In the genomic region with DNA sequence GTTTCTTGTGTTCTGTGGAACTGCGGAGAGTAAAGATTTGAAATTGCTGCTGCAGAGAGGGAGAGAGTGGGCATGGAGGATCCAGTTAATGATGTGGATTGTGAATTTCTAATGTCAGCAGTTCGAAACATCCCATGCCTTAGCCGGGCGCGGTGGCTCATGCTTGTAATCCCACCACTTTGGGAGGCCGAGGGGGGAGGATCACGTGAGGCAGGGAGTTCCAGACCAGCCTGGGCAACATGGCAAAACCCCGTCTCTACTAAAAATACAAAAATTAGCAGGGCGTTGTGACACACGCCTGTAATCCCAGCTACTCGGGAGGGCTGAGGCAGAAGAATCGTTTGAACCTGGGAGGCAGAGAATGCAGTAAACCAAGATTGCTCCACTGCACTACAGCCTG, we compare ENCODE assay signal across 3 cellular contexts.
TF ChIP-seq lines count a peak whose summit lies in the region.

No MANE protein-coding gene starts in this region.

TF ChIP-seq in liver, 16 proteins besides CTCF, POLR2A, EP300 and RAD21:
- no peak for TF ChIP-seq RXRA (IDR thresholded peaks at IDR 0.05)
- TF ChIP-seq, protein P1, sequence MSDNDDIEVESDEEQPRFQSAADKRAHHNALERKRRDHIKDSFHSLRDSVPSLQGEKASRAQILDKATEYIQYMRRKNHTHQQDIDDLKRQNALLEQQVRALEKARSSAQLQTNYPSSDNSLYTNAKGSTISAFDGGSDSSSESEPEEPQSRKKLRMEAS (IDR thresholded peaks at IDR 0.05): no peak
- TF ChIP-seq HNF4G (IDR thresholded peaks at IDR 0.05): no peak

TF ChIP-seq in HepG2, 621 proteins besides CTCF, POLR2A, EP300 and RAD21 (continues in another document):
- TF ChIP-seq PPARG (CRISPR knock-in tag; conservative IDR thresholded peaks at IDR 0.05) (no peak), NFE2 (CRISPR knock-in tag; IDR thresholded peaks at IDR 0.05) (no peak), SRF (IDR thresholded peaks at IDR 0.05; ENCODE audit: low read depth, low read length) (no peak), ZKSCAN1 (IDR thresholded peaks at IDR 0.05; ENCODE audit: low read length) (no peak), CBX5 (CRISPR knock-in tag; IDR thresholded peaks at IDR 0.05; ENCODE audit: borderline replicate concordance) (no peak), ZSCAN22 (CRISPR knock-in tag; IDR thresholded peaks at IDR 0.05) (no peak), ZSCAN12 (CRISPR knock-in tag; IDR thresholded peaks at IDR 0.05) (no peak)
- TF ChIP-seq, protein P2, sequence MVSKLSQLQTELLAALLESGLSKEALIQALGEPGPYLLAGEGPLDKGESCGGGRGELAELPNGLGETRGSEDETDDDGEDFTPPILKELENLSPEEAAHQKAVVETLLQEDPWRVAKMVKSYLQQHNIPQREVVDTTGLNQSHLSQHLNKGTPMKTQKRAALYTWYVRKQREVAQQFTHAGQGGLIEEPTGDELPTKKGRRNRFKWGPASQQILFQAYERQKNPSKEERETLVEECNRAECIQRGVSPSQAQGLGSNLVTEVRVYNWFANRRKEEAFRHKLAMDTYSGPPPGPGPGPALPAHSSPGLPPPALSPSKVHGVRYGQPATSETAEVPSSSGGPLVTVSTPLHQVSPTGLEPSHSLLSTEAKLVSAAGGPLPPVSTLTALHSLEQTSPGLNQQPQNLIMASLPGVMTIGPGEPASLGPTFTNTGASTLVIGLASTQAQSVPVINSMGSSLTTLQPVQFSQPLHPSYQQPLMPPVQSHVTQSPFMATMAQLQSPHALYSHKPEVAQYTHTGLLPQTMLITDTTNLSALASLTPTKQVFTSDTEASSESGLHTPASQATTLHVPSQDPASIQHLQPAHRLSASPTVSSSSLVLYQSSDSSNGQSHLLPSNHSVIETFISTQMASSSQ (IDR thresholded peaks at IDR 0.05; ENCODE audit: low read depth): no peak
- TF ChIP-seq, protein P2 (CRISPR knock-in tag; IDR thresholded peaks at IDR 0.05; ENCODE audit: borderline replicate concordance): no peak
- TF ChIP-seq, protein P3, sequence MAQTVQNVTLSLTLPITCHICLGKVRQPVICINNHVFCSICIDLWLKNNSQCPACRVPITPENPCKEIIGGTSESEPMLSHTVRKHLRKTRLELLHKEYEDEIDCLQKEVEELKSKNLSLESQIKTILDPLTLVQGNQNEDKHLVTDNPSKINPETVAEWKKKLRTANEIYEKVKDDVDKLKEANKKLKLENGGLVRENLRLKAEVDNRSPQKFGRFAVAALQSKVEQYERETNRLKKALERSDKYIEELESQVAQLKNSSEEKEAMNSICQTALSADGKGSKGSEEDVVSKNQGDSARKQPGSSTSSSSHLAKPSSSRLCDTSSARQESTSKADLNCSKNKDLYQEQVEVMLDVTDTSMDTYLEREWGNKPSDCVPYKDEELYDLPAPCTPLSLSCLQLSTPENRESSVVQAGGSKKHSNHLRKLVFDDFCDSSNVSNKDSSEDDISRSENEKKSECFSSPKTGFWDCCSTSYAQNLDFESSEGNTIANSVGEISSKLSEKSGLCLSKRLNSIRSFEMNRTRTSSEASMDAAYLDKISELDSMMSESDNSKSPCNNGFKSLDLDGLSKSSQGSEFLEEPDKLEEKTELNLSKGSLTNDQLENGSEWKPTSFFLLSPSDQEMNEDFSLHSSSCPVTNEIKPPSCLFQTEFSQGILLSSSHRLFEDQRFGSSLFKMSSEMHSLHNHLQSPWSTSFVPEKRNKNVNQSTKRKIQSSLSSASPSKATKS (CRISPR knock-in tag; IDR thresholded peaks at IDR 0.05): no peak

TF ChIP-seq in H1, 55 proteins besides CTCF, POLR2A, EP300 and RAD21:
- no peak for TF ChIP-seq CHD2 (IDR thresholded peaks at IDR 0.05; ENCODE audit: low read length)
TF ChIP-seq in H1: peak in this region for 0.
